Comparison of ENCODE assay signal across 10 cellular contexts in the genomic region with DNA sequence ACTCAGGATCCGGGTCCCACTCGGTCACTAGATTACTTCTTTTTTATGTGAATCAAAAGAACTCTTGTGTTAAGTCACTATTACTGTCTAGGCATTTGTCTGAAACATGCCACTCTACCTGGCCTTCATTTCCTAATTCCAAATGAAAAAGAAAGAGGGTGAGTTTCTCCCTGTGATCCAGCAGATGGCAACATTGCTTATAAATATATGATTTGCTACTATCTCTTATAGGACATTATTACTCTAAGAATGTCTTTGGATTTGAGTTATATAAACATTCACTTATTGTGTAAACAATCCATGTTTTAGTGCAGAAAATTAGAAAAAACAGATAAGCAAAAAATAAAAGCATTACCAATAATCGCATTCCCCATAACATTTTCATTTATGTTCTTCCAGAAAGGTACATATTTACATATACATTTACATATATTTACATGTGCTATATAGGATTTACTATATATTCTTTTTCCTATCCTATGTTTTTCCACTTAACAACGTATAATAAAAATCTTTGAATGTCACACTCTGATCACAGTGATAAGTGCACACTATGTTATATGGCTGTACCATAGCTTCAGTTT.
DNase-seq lines count a peak whose midpoint lies in the region; ATAC-seq, FAIRE-seq and TF ChIP-seq lines count a peak whose summit lies in the region.
"Had no signal": no experiment of that assay in that cellular context is flagged by ENCODE, and none has a peak within 500 bp of the region (broad histone marks: within the 10 kb centered on the region; RNA-seq: fewer than 3 reads in every experiment).

No MANE protein-coding gene starts in this region.

- H3K36me3 Mint-ChIP-seq in progenitor cell of endocrine pancreas (ENCODE audit: insufficient read depth), result peaks cover 4% of the 10 kb centered on the region
- H3K36me3 Mint-ChIP-seq: CD4-positive, CD25-positive, alpha-beta regulatory T cell had no signal

- no peaks in the 10 kb centered on the region for H3K36me3 ChIP-seq in bronchial epithelial cell (ENCODE audit: control insufficient read depth, insufficient read depth, low read length)

- DNase-seq in NCI-H345 (lab: John Stamatoyannopoulos, UW) (peak; percentile 1), NCI-H345 treated with DMSO at 0.1 percent for 48 hours (lab: John Stamatoyannopoulos, UW; ENCODE audit: unreplicated experiment) (no peak), NCI-H1694 (lab: John Stamatoyannopoulos, UW) (peak; percentile 1), bronchial epithelial cell (ENCODE audit: low read depth) (peak; percentile 42), progenitor cell of endocrine pancreas (ENCODE audit: low spot score, unreplicated experiment) (no peak), islet precursor cell (no peak)
- DNase-seq in stimulated activated CD4-positive, alpha-beta T cell treated with anti-CD3 and anti-CD28 coated beads, Interleukin-4, amount 100 ng/mL, for 24 hours, result no peak

- TF ChIP-seq CTCF in bronchial epithelial cell (IDR thresholded peaks at IDR 0.05; ENCODE audit: insufficient read depth, low read length, severe bottlenecking), result peak; percentile 29
- TF ChIP-seq CTCF in progenitor cell of endocrine pancreas (IDR thresholded peaks at IDR 0.05; ENCODE audit: unreplicated experiment), result peak; percentile 65

- ATAC-seq in HG02610 (IDR thresholded peaks at IDR 0.05; ENCODE audit: unreplicated experiment), result no peak

- no peaks in the 10 kb centered on the region for H3K9me3 Mint-ChIP-seq in progenitor cell of endocrine pancreas (ENCODE audit: low read depth)
- H3K9me3 Mint-ChIP-seq: T-helper 1 cell treated with Interleukin-12 subunit alpha and Interleukin-12 subunit beta and Interleukin-4 antibody, amounts not matched to agents 30 μg/mL and 1 μg/mL, for 36 hours had no signal

- H3K4me3 ChIP-seq in bronchial epithelial cell (ENCODE audit: low read depth, low read length), result no peak overlapping the region

- FAIRE-seq in bronchial epithelial cell (lab: Jason Lieb, UNC), result no peak

- H3K4me1 Mint-ChIP-seq in progenitor cell of endocrine pancreas (ENCODE audit: low read depth), result no peaks in the 10 kb centered on the region
- H3K4me1 Mint-ChIP-seq: CD4-positive, CD25-positive, alpha-beta regulatory T cell had no signal

- no peak overlapping the region for H3K27ac Mint-ChIP-seq in progenitor cell of endocrine pancreas
- H3K27ac Mint-ChIP-seq: CD4-positive, CD25-positive, alpha-beta regulatory T cell; T-helper 1 cell treated with Interleukin-12 subunit alpha and Interleukin-12 subunit beta and Interleukin-4 antibody, amounts not matched to agents 30 μg/mL and 1 μg/mL, for 36 hours had no signal

- H3K27me3 ChIP-seq in bronchial epithelial cell (ENCODE audit: control insufficient read depth, insufficient read depth, low read length), result no peaks in the 10 kb centered on the region

- no peak overlapping the region for H3K4me3 Mint-ChIP-seq in progenitor cell of endocrine pancreas (ENCODE audit: low read depth)
- H3K4me3 Mint-ChIP-seq: CD4-positive, CD25-positive, alpha-beta regulatory T cell; T-helper 1 cell treated with Interleukin-12 subunit alpha and Interleukin-12 subunit beta and Interleukin-4 antibody, amounts not matched to agents 30 μg/mL and 1 μg/mL, for 36 hours had no signal

- H3K27me3 Mint-ChIP-seq in progenitor cell of endocrine pancreas, result no peaks in the 10 kb centered on the region

Comparison
In these comparisons a context has a peak if more than half of its experiments do, and no peak if none do; other contexts are left out.
1. DNase-seq: peak in NCI-H345 (single experiment), NCI-H1694 (single experiment) and bronchial epithelial cell (single experiment); none in NCI-H345 treated with DMSO at 0.1 percent for 48 hours (single experiment), progenitor cell of endocrine pancreas (single experiment), islet precursor cell (single experiment) and stimulated activated CD4-positive, alpha-beta T cell treated with anti-CD3 and anti-CD28 coated beads, Interleukin-4, amount 100 ng/mL, for 24 hours (single experiment).